10 cellular contexts compared by ENCODE assay signal in genomic region chr2:46499392-46499785, GRCh38. TPM values are rescaled to one million over a fixed set of nuclear protein-coding genes. Genes with fewer than 3 reads are reported as not detected.
DNase-seq lines count a peak whose midpoint lies in the region; ATAC-seq and TF ChIP-seq lines count a peak whose summit lies in the region.
"Had no signal": no experiment of that assay in that cellular context is flagged by ENCODE, and none has a peak within 500 bp of the region (broad histone marks: within the 10 kb centered on the region; RNA-seq: fewer than 3 reads in every experiment).

No MANE protein-coding gene starts in this region.

- H3K36me3 ChIP-seq in vagina = no peaks in the 10 kb centered on the region

- H3K4me3 ChIP-seq in choroid plexus epithelial cell (ENCODE audit: low read depth, low read length) = peak overlapping the region; percentile 73
- peak overlapping the region; percentile 52 for H3K4me3 ChIP-seq in mononuclear cell (ENCODE audit: low read length)
- H3K4me3 ChIP-seq in vagina = peak overlapping the region; percentile 60 to 65

- peaks cover 1% of the 10 kb centered on the region for H3K27me3 Mint-ChIP-seq in activated naive CD4-positive, alpha-beta T cell treated with anti-CD3 and anti-CD28 coated beads, Interleukin-2, amount 50 U/mL, for 24 hours

- H3K4me3 Mint-ChIP-seq in activated naive CD4-positive, alpha-beta T cell treated with anti-CD3 and anti-CD28 coated beads, Interleukin-2, amount 50 U/mL, for 24 hours = peak overlapping the region; percentile 93

- no peaks in the 10 kb centered on the region for H3K36me3 Mint-ChIP-seq in activated naive CD4-positive, alpha-beta T cell treated with anti-CD3 and anti-CD28 coated beads, Interleukin-2, amount 50 U/mL, for 24 hours

- no peak for DNase-seq in activated naive CD4-positive, alpha-beta T cell (lab: John Stamatoyannopoulos, UW)
- DNase-seq in choroid plexus epithelial cell (ENCODE audit: low read depth) (no peak), vagina (ENCODE audit: extremely low spot score in 2 of 2) (peak in 1 of 2 donors; percentile 84), cerebellum (ENCODE audit: low spot score) (no peak)

- TF ChIP-seq POLR2A in vagina (IDR thresholded peaks at IDR 0.05) = no peak

- H3K4me1 ChIP-seq in mononuclear cell (ENCODE audit: insufficient read depth, low read length) (peaks cover 21% of the 10 kb centered on the region), vagina (peaks cover 8% of the 10 kb centered on the region)

- H3K27me3 ChIP-seq in mononuclear cell (ENCODE audit: insufficient read depth, low read length) = no peaks in the 10 kb centered on the region
- no peaks in the 10 kb centered on the region for H3K27me3 ChIP-seq in vagina

- peaks cover 18% of the 10 kb centered on the region for H3K4me1 Mint-ChIP-seq in activated naive CD4-positive, alpha-beta T cell treated with anti-CD3 and anti-CD28 coated beads, Interleukin-2, amount 50 U/mL, for 24 hours

- peak overlapping the region; percentile 94 for H3K27ac ChIP-seq in vagina

- intact Hi-C loops in vagina (cut with DNase I) = no loop called here

- H3K9me3 ChIP-seq in mononuclear cell (ENCODE audit: low read depth, low read length) (no peaks in the 10 kb centered on the region), vagina (no peaks in the 10 kb centered on the region)

- H3K9me3 Mint-ChIP-seq in activated naive CD4-positive, alpha-beta T cell treated with anti-CD3 and anti-CD28 coated beads, Interleukin-2, amount 50 U/mL, for 24 hours = no peaks in the 10 kb centered on the region

- no peak for ATAC-seq in HG02870 (IDR thresholded peaks at IDR 0.05; ENCODE audit: unreplicated experiment)
- no peak for ATAC-seq in GM21360 (IDR thresholded peaks at IDR 0.05; ENCODE audit: unreplicated experiment)

- no peak for TF ChIP-seq CTCF in choroid plexus epithelial cell (conservative IDR thresholded peaks at IDR 0.05; ENCODE audit: low read depth, low read length)
- no peak for TF ChIP-seq CTCF in vagina (IDR thresholded peaks at IDR 0.05)

- H3K27ac Mint-ChIP-seq in activated naive CD4-positive, alpha-beta T cell treated with anti-CD3 and anti-CD28 coated beads, Interleukin-2, amount 50 U/mL, for 24 hours = no peak overlapping the region

RNA-seq across cellular contexts. Expression of gene TMEM247, which starts 20.0 kb away (rescaled TPM):
- total RNA-seq in mononuclear cell = not detected
- total RNA-seq in vagina = not detected
- total RNA-seq in cerebellum = not detected
- total RNA-seq: Daoy, HT1080 had no signal

RNA-seq across cellular contexts. Expression of gene RHOQ, which starts 42.9 kb away (rescaled TPM):
- total RNA-seq in mononuclear cell (55.4 TPM), vagina (121 TPM), cerebellum (25.9 TPM)

RNA-seq across cellular contexts. Expression of gene ATP6V1E2, which starts 43.0 kb away (rescaled TPM):
- total RNA-seq in mononuclear cell = 7.6 TPM
- 4.2 TPM for total RNA-seq in vagina
- 7.1 TPM for total RNA-seq in cerebellum
